ENCODE assay signal across 8 cellular contexts in the genomic region with DNA sequence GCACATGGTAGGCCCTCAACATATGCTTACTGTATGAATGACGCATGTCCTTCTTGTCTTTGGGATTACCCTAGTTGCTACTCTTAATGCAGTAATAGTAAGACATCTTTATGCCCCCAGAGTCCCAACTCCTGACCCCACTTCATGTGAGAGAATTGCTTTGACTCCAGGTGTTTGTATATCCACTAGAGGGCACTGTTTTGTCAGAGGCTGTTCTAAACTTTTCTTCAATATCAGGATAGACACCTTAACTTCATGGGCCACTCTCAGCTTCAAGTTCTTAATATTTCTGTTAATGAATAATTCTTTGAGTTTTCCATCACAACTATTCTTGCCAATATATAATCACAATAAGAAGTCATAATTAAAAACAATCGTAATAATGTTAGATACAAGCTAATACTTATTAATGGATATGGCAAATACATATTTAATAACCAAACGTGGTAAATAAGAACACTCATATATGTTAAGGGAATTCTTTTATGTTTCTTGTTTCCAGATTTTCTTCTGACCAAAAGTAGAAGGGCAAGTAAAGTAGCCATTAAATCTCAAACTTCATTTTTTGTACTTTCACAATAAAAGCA.
A peak's percentile ranks its signal among the peaks of the same experiment; 100 is the strongest.
DNase-seq lines count a peak whose midpoint lies in the region; ATAC-seq, FAIRE-seq and TF ChIP-seq lines count a peak whose summit lies in the region.

No MANE protein-coding gene starts in this region.

- SMC1A ChIA-PET in GM12878 (lab: Charles Lee; ENCODE audit: uncharacterized antibody, unreplicated experiment) = interaction anchor here (0.7 to 1.9 kb wide), 5 partner anchors 19 to 1357 kb away, joined by 3 to 8 read pairs (median 4); no protein-coding TSS in a partner anchor

- no peak overlapping the region for H3K9ac ChIP-seq in GM12878 (ENCODE audit: control insufficient read depth, insufficient read depth, low read length)

- RAD21 ChIA-PET in GM12878 (lab: Charles Lee; ENCODE audit: unreplicated experiment) = interaction anchor here (0.7 to 1.7 kb wide), 4 partner anchors 97 to 1351 kb away, joined by 3 to 12 read pairs (median 4); no protein-coding TSS in a partner anchor

- H3K4me2 ChIP-seq in GM12878 (ENCODE audit: control insufficient read depth, insufficient read depth) = no peak overlapping the region

- no TSS peak for BruUV-seq in GM12878 (replicated peaks; lab: Mats Ljungman, UMichigan)

- WGBS in GM12878 (ENCODE audit: insufficient coverage, insufficient replicate concordance, low lambda C conversion rate, missing lambda C conversion rate) = 9% methylated on average over 3 of the region's 3 CpGs
- WGBS in suprapubic skin = 57% methylated on average over 3 of the region's 3 CpGs

- H3K4me1 ChIP-seq in GM12878 (ENCODE audit: control insufficient read depth, insufficient read depth, low read length) (no peaks in the 10 kb centered on the region), left lung (no peaks in the 10 kb centered on the region), suprapubic skin (no peaks in the 10 kb centered on the region)

- no peaks in the 10 kb centered on the region for H3K36me3 ChIP-seq in GM12878 (ENCODE audit: control insufficient read depth in 2 of 2, insufficient read depth in 2 of 2, low read length in 1 of 2)
- H3K36me3 ChIP-seq in left lung = no peaks in the 10 kb centered on the region
- H3K36me3 ChIP-seq in suprapubic skin = no peaks in the 10 kb centered on the region

- no peaks in the 10 kb centered on the region for H3K9me3 ChIP-seq in GM12878 (replicated peaks; ENCODE audit: control insufficient read depth, insufficient read depth, low read length)
- H3K9me3 ChIP-seq in left lung = no peaks in the 10 kb centered on the region
- H3K9me3 ChIP-seq in suprapubic skin = no peaks in the 10 kb centered on the region

- POLR2A ChIA-PET in GM12878 (lab: Charles Lee) = no interaction called here

- H3K4me3 ChIP-seq in GM12875 (ENCODE audit: low read depth, low read length) (no peak overlapping the region), GM12878 (no peak overlapping the region), left lung (no peak overlapping the region), suprapubic skin (no peak overlapping the region)

- FAIRE-seq in GM12878 (lab: Jason Lieb, UNC) = peak; percentile 52

- in situ Hi-C loops in GM12878 (cut with MboI) = loop anchor here (10.0 kb wide), 1 partner anchor 368 kb away; no protein-coding TSS in a partner anchor

- no peaks in the 10 kb centered on the region for H3K79me2 ChIP-seq in GM12878 (ENCODE audit: control insufficient read depth, insufficient read depth, low read length)

- no peaks in the 10 kb centered on the region for H4K20me1 ChIP-seq in GM12878 (ENCODE audit: control insufficient read depth, insufficient read depth)

- peak; percentile 72 for TF ChIP-seq RAD21 in GM12878 (IDR thresholded peaks at IDR 0.05; ENCODE audit: insufficient read depth, low read depth, low read length)

- TF ChIP-seq EP300 in GM12878 (IDR thresholded peaks at IDR 0.05; ENCODE audit: borderline replicate concordance in 1 of 2, control insufficient read depth in 1 of 2, low read depth in 2 of 2, low read length in 2 of 2) (no peak), suprapubic skin (IDR thresholded peaks at IDR 0.05) (no peak)

- H3K27ac ChIP-seq in GM12878 (ENCODE audit: control insufficient read depth, insufficient read depth) (no peak overlapping the region), left lung (no peak overlapping the region), suprapubic skin (no peak overlapping the region)

- DNase-seq in NCI-H2196 (lab: John Stamatoyannopoulos, UW; ENCODE audit: unreplicated experiment) (peak; percentile 70), GM12878 (ENCODE audit: low read depth, low spot score) (no peak), left lung (no peak), GOT3 (lab: John Stamatoyannopoulos, UW) (no peak), suprapubic skin (ENCODE audit: low spot score in 2 of 2) (no peak)

- CTCF ChIA-PET in GM12878 (lab: Yijun Ruan, JAX) = interaction anchor here (0.6 to 2.4 kb wide), 29 partner anchors 8 to 1395 kb away, joined by 3 to 14 read pairs (median 3); no protein-coding TSS in a partner anchor

- intact Hi-C loops in GM12878 (cut with micrococcal nuclease; ENCODE audit: unreplicated experiment) (loop anchor here (1.0 to 2.0 kb wide), 2 partner anchors 374 to 1356 kb away; no protein-coding TSS in a partner anchor), left lung (cut with DNase I) (no loop called here)

- peak; percentile 57 for ATAC-seq in HG02642 (IDR thresholded peaks at IDR 0.05; ENCODE audit: poor library complexity, unreplicated experiment)
- peak; percentile 77 for ATAC-seq in GM12878
- ATAC-seq in left lung = peak; percentile 76
- ATAC-seq in GM21515 (IDR thresholded peaks at IDR 0.05; ENCODE audit: unreplicated experiment) = no peak

- TF ChIP-seq POLR2A in GM12878 (IDR thresholded peaks at IDR 0.05; ENCODE audit: low read depth, low read length) = no peak
- TF ChIP-seq POLR2A in suprapubic skin (IDR thresholded peaks at IDR 0.05) = no peak

- no peak overlapping the region for H2AFZ ChIP-seq in GM12878 (ENCODE audit: control insufficient read depth, low read depth, low read length)

- TF ChIP-seq CTCF in GM12875 (IDR thresholded peaks at IDR 0.05; ENCODE audit: borderline replicate concordance, insufficient read depth, low read depth, low read length) (peak; percentile 51; the same call in 1 of the 2 replicates), GM12878 (IDR thresholded peaks at IDR 0.05 in 2 of 3, conservative IDR thresholded peaks at IDR 0.05 in 1 of 3; ENCODE audit: control insufficient read depth in 2 of 3, extremely low read depth in 1 of 3, insufficient read depth in 1 of 3, low read depth in 3 of 3, low read length in 3 of 3) (peak; percentile 59 to 65 (median 64)), left lung (IDR thresholded peaks at IDR 0.05) (peak; percentile 32 to 49), suprapubic skin (IDR thresholded peaks at IDR 0.05) (peak in 1 of 2 donors; percentile 35)

- H3K27me3 ChIP-seq in GM12878 (replicated peaks in 1 of 2; ENCODE audit: control insufficient read depth in 2 of 2, insufficient read depth in 2 of 2, low read length in 1 of 2) (no peaks in the 10 kb centered on the region), left lung (no peaks in the 10 kb centered on the region), suprapubic skin (no peaks in the 10 kb centered on the region)

TF ChIP-seq in GM12878, 131 proteins besides CTCF, POLR2A, EP300 and RAD21:
- TF ChIP-seq ZNF622 (IDR thresholded peaks at IDR 0.05) = no peak
- TF ChIP-seq SMC3 (IDR thresholded peaks at IDR 0.05; ENCODE audit: borderline replicate concordance, low read length) = peak; percentile 57; the same call in 1 of the 2 replicates
TF ChIP-seq in GM12878: peak in this region for 1.
